17 cellular contexts compared by ENCODE assay signal in the genomic region with DNA sequence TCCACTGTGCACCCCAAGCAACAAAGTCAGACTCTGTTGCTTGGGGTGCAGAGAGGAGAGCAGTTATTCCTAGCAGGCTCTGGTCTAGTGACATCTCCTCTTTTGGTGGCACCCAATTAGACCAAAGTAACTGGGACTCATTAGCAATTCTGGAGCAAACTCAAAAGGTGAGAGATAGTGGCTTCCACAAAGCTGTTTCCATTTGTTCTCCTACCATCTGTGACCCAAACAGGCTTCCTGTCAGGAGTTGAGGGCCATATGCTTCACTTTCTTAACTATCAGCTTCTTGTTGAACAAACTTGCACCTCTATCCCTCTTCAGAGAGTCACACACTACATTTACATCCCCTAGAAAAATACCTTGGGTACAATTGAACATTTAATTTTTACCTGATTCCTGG. TPM values are rescaled to one million over a fixed set of nuclear protein-coding genes. Genes with fewer than 3 reads are reported as not detected.
DNase-seq lines count a peak whose midpoint lies in the region; ATAC-seq and TF ChIP-seq lines count a peak whose summit lies in the region.
"Had no signal": no experiment of that assay in that cellular context is flagged by ENCODE, and none has a peak within 500 bp of the region (broad histone marks: within the 10 kb centered on the region; RNA-seq: fewer than 3 reads in every experiment).

No MANE protein-coding gene starts in this region.

- H3K9me3 ChIP-seq in CD4-positive, CD25-positive, alpha-beta regulatory T cell (ENCODE audit: control insufficient read depth in 2 of 2, low read length in 2 of 2): no peaks in the 10 kb centered on the region
- H3K9me3 ChIP-seq in CD4-positive, alpha-beta memory T cell (ENCODE audit: control insufficient read depth in 1 of 2, low read length in 2 of 2): no peaks in the 10 kb centered on the region
- no peaks in the 10 kb centered on the region for H3K9me3 ChIP-seq in endodermal cell (ENCODE audit: control insufficient read depth, low read length)
- H3K9me3 ChIP-seq: BE2C, heart left ventricle had no signal

- H3K4me1 ChIP-seq in CD4-positive, CD25-positive, alpha-beta regulatory T cell (ENCODE audit: control insufficient read depth, insufficient read depth, low read length, poor library complexity, severe bottlenecking): peaks cover 20% of the 10 kb centered on the region
- peaks cover 20% of the 10 kb centered on the region for H3K4me1 ChIP-seq in CD4-positive, alpha-beta memory T cell (ENCODE audit: insufficient read depth, low read length)
- peaks cover 6% of the 10 kb centered on the region for H3K4me1 ChIP-seq in endodermal cell (ENCODE audit: control insufficient read depth, insufficient read depth, low read length)
- H3K4me1 ChIP-seq: BE2C had no signal

- no peaks in the 10 kb centered on the region for H3K27me3 ChIP-seq in CD4-positive, CD25-positive, alpha-beta regulatory T cell (ENCODE audit: control insufficient read depth, insufficient read depth, low read length)
- H3K27me3 ChIP-seq in CD4-positive, alpha-beta memory T cell (ENCODE audit: insufficient read depth, low read length): peaks cover 6% of the 10 kb centered on the region
- H3K27me3 ChIP-seq in endodermal cell (ENCODE audit: control insufficient read depth, insufficient read depth, low read length, poor library complexity, severe bottlenecking): peaks cover 13% of the 10 kb centered on the region
- H3K27me3 ChIP-seq: BE2C had no signal

- H3K27ac Mint-ChIP-seq in CD4-positive, CD25-positive, alpha-beta regulatory T cell: peak overlapping the region in 1 of 3 donors; percentile 17
- H3K27ac Mint-ChIP-seq in CD4-positive, alpha-beta memory T cell: peak overlapping the region in 4 of 7 donors; percentile 42 to 97 (median 87)
- H3K27ac Mint-ChIP-seq in activated CD8-positive, alpha-beta T cell treated with anti-CD3 and anti-CD28 coated beads, Interleukin-2, amount 10 ng/mL, durations not matched to agents 7 days and 5 days: no peak overlapping the region
- peak overlapping the region in 7 of 10 donors; percentile 9 to 92 (median 40) for H3K27ac Mint-ChIP-seq in naive thymus-derived CD8-positive, alpha-beta T cell
- H3K27ac Mint-ChIP-seq in endodermal cell: no peak overlapping the region

- H3K27me3 Mint-ChIP-seq in CD4-positive, CD25-positive, alpha-beta regulatory T cell: peaks cover 18% of the 10 kb centered on the region
- peaks cover 2 to 11% of the 10 kb centered on the region in 2 donors for H3K27me3 Mint-ChIP-seq in CD4-positive, alpha-beta memory T cell
- peaks cover 12% of the 10 kb centered on the region for H3K27me3 Mint-ChIP-seq in activated CD8-positive, alpha-beta T cell treated with anti-CD3 and anti-CD28 coated beads, Interleukin-2, amount 10 ng/mL, durations not matched to agents 7 days and 5 days (ENCODE audit: low read depth)
- H3K27me3 Mint-ChIP-seq in naive thymus-derived CD8-positive, alpha-beta T cell: peaks cover 2 to 27% (median 17%) of the 10 kb centered on the region in 5 donors
- peaks cover 10% of the 10 kb centered on the region for H3K27me3 Mint-ChIP-seq in endodermal cell (ENCODE audit: insufficient read depth)

- DNase-seq in CD4-positive, CD25-positive, alpha-beta regulatory T cell: no peak
- no peak for DNase-seq in CD4-positive, alpha-beta memory T cell
- no peak for DNase-seq in activated CD8-positive, alpha-beta T cell treated with anti-CD3 and anti-CD28 coated beads, Interleukin-2, amount 10 ng/mL, durations not matched to agents 7 days and 5 days
- DNase-seq in naive thymus-derived CD8-positive, alpha-beta T cell: no peak
- DNase-seq in endodermal cell (no peak), glomerular visceral epithelial cell (ENCODE audit: extremely low spot score) (no peak), AG08395 (ENCODE audit: low spot score) (no peak)
- DNase-seq: activated CD4-positive, CD25-positive, alpha-beta regulatory T cell treated with anti-CD3 and anti-CD28 coated beads, Interleukin-2, amount 50 U/mL, for 72 hours; amniotic stem cell; BE2C; GDM1; heart left ventricle; NCI-H187 treated with DMSO at 0.1 percent for 48 hours; NCI-H446 treated with DMSO at 0.1 percent for 48 hours; small intestine had no signal

- POLR2A ChIA-PET in CD4-positive, alpha-beta memory T cell (lab: Charles Lee; ENCODE audit: partially characterized antibody): interaction anchor here (1.0 to 6.0 kb wide), 8 partner anchors 19 to 552 kb away, joined by 3 to 206 read pairs (median 22); a partner anchor contains a TSS
- POLR2A ChIA-PET in activated CD8-positive, alpha-beta T cell treated with anti-CD3 and anti-CD28 coated beads, Interleukin-2, amount 10 ng/mL, durations not matched to agents 7 days and 5 days (lab: Charles Lee): interaction anchor here (3.3 kb wide), 1 partner anchor 57 kb away, joined by 27 read pairs; a partner anchor contains a TSS
- POLR2A ChIA-PET in naive thymus-derived CD8-positive, alpha-beta T cell (lab: Charles Lee): interaction anchor here (0.6 to 4.9 kb wide), 6 partner anchors 10 to 57 kb away, joined by 5 to 55 read pairs (median 30); a partner anchor contains a TSS

- no peak overlapping the region for H3K9ac ChIP-seq in endodermal cell (ENCODE audit: extremely low read depth, low read length, poor library complexity, severe bottlenecking)

- ATAC-seq in CD4-positive, CD25-positive, alpha-beta regulatory T cell (ENCODE audit: low read depth in 2 of 2): no peak
- no peak for ATAC-seq in activated CD8-positive, alpha-beta T cell treated with anti-CD3 and anti-CD28 coated beads, Interleukin-2, amount 10 ng/mL, durations not matched to agents 7 days and 5 days
- ATAC-seq in naive thymus-derived CD8-positive, alpha-beta T cell: no peak

- peaks cover 0 to 39% (median 28%) of the 10 kb centered on the region in 4 donors for H3K4me1 Mint-ChIP-seq in CD4-positive, CD25-positive, alpha-beta regulatory T cell
- H3K4me1 Mint-ChIP-seq in CD4-positive, alpha-beta memory T cell: peaks cover 20 to 51% (median 33%) of the 10 kb centered on the region in 4 donors
- peaks cover 49% of the 10 kb centered on the region for H3K4me1 Mint-ChIP-seq in activated CD8-positive, alpha-beta T cell treated with anti-CD3 and anti-CD28 coated beads, Interleukin-2, amount 10 ng/mL, durations not matched to agents 7 days and 5 days (ENCODE audit: low read depth)
- H3K4me1 Mint-ChIP-seq in naive thymus-derived CD8-positive, alpha-beta T cell: peaks cover 22 to 47% (median 35%) of the 10 kb centered on the region in 4 donors
- peaks cover 26% of the 10 kb centered on the region for H3K4me1 Mint-ChIP-seq in endodermal cell

- CTCF ChIA-PET in CD4-positive, alpha-beta memory T cell (lab: Charles Lee; ENCODE audit: partially characterized antibody): interaction anchor here (2.6 to 37.2 kb wide), 4 partner anchors 11 to 54 kb away, joined by 7 to 1669 read pairs (median 320); a partner anchor contains a TSS
- CTCF ChIA-PET in activated CD8-positive, alpha-beta T cell treated with anti-CD3 and anti-CD28 coated beads, Interleukin-2, amount 10 ng/mL, durations not matched to agents 7 days and 5 days (lab: Charles Lee): interaction anchor here (0.7 to 26.6 kb wide), 5 partner anchors 11 to 83 kb away, joined by 5 to 480 read pairs (median 44); a partner anchor contains a TSS

- TF ChIP-seq CTCF in endodermal cell (conservative IDR thresholded peaks at IDR 0.05): no peak

- peak overlapping the region; percentile 14 for H3K4me3 ChIP-seq in CD4-positive, CD25-positive, alpha-beta regulatory T cell (ENCODE audit: low read depth, low read length)
- no peak overlapping the region for H3K4me3 ChIP-seq in CD4-positive, alpha-beta memory T cell (ENCODE audit: low read length in 2 of 2)
- H3K4me3 ChIP-seq in endodermal cell (ENCODE audit: low read length): no peak overlapping the region

- H3K4me3 Mint-ChIP-seq in CD4-positive, CD25-positive, alpha-beta regulatory T cell: peak overlapping the region in 3 of 4 donors; percentile 89 to 97 (median 90)
- H3K4me3 Mint-ChIP-seq in CD4-positive, alpha-beta memory T cell: peak overlapping the region in 4 of 8 donors; percentile 14 to 95 (median 76)
- peak overlapping the region; percentile 12 for H3K4me3 Mint-ChIP-seq in activated CD8-positive, alpha-beta T cell treated with anti-CD3 and anti-CD28 coated beads, Interleukin-2, amount 10 ng/mL, durations not matched to agents 7 days and 5 days
- peak overlapping the region in 9 of 10 donors; percentile 27 to 98 (median 90) for H3K4me3 Mint-ChIP-seq in naive thymus-derived CD8-positive, alpha-beta T cell
- H3K4me3 Mint-ChIP-seq in endodermal cell: no peak overlapping the region

- H3K36me3 Mint-ChIP-seq in CD4-positive, CD25-positive, alpha-beta regulatory T cell: peaks cover 4% of the 10 kb centered on the region
- peaks cover 5 to 21% of the 10 kb centered on the region in 2 donors for H3K36me3 Mint-ChIP-seq in CD4-positive, alpha-beta memory T cell
- H3K36me3 Mint-ChIP-seq in activated CD8-positive, alpha-beta T cell treated with anti-CD3 and anti-CD28 coated beads, Interleukin-2, amount 10 ng/mL, durations not matched to agents 7 days and 5 days (ENCODE audit: low read depth): no peaks in the 10 kb centered on the region
- peaks cover 0 to 5% (median 0%) of the 10 kb centered on the region in 3 donors for H3K36me3 Mint-ChIP-seq in naive thymus-derived CD8-positive, alpha-beta T cell
- H3K36me3 Mint-ChIP-seq in endodermal cell (ENCODE audit: low read depth): no peaks in the 10 kb centered on the region

- intact Hi-C loops in CD4-positive, alpha-beta memory T cell (cut with micrococcal nuclease): loop anchor here (5.0 kb wide), 3 partner anchors 140 to 550 kb away; a partner anchor contains a TSS

- H3K27ac ChIP-seq in CD4-positive, CD25-positive, alpha-beta regulatory T cell (ENCODE audit: insufficient read depth, low read length, poor library complexity, severe bottlenecking): no peak overlapping the region
- peak overlapping the region; percentile 74 for H3K27ac ChIP-seq in CD4-positive, alpha-beta memory T cell (ENCODE audit: low read depth, low read length)
- no peak overlapping the region for H3K27ac ChIP-seq in endodermal cell (ENCODE audit: low read depth, low read length)

- H3K9me3 Mint-ChIP-seq in CD4-positive, CD25-positive, alpha-beta regulatory T cell: no peaks in the 10 kb centered on the region
- H3K9me3 Mint-ChIP-seq in CD4-positive, alpha-beta memory T cell: no peaks in the 10 kb centered on the region
- H3K9me3 Mint-ChIP-seq in activated CD8-positive, alpha-beta T cell treated with anti-CD3 and anti-CD28 coated beads, Interleukin-2, amount 10 ng/mL, durations not matched to agents 7 days and 5 days (ENCODE audit: insufficient read depth): no peaks in the 10 kb centered on the region
- no peaks in the 10 kb centered on the region for H3K9me3 Mint-ChIP-seq in naive thymus-derived CD8-positive, alpha-beta T cell
- no peaks in the 10 kb centered on the region for H3K9me3 Mint-ChIP-seq in endodermal cell

- no peaks in the 10 kb centered on the region for H3K36me3 ChIP-seq in CD4-positive, CD25-positive, alpha-beta regulatory T cell (ENCODE audit: control insufficient read depth, insufficient read depth, low read length)
- H3K36me3 ChIP-seq in CD4-positive, alpha-beta memory T cell (ENCODE audit: insufficient read depth, low read length): peaks cover 6% of the 10 kb centered on the region
- H3K36me3 ChIP-seq in endodermal cell (ENCODE audit: control insufficient read depth, insufficient read depth, low read length): no peaks in the 10 kb centered on the region
- H3K36me3 ChIP-seq: BE2C had no signal

RNA-seq across cellular contexts. Expression of a gene that starts 1.5 kb away (rescaled TPM):
- total RNA-seq in CD4-positive, CD25-positive, alpha-beta regulatory T cell: 13.2 TPM
- 1 to 10 TPM; 4.7 to 8.0 (median 5.6) TPM for polyA plus RNA-seq in CD4-positive, CD25-positive, alpha-beta regulatory T cell
- total RNA-seq in CD4-positive, alpha-beta memory T cell: 1 to 10 TPM; 7.4 to 9.0 TPM
- 1 to 10 TPM; 1.9 to 6.9 TPM for polyA plus RNA-seq in CD4-positive, alpha-beta memory T cell
- 10 to 100 TPM; 10.2 to 11.6 TPM for total RNA-seq in activated CD8-positive, alpha-beta T cell treated with anti-CD3 and anti-CD28 coated beads, Interleukin-2, amount 10 ng/mL, durations not matched to agents 7 days and 5 days
- 10 to 100 TPM; 12.7 to 14.1 TPM for total RNA-seq in naive thymus-derived CD8-positive, alpha-beta T cell
- polyA plus RNA-seq in naive thymus-derived CD8-positive, alpha-beta T cell: 10 to 100 TPM in 1 of 3 donors, 1 to 10 TPM in 2; 4.3 to 10.7 (median 8.6) TPM
- 1 to 10 TPM; 5.1 to 6.1 TPM for total RNA-seq in endodermal cell
- polyA plus RNA-seq in endodermal cell (2013, experiment 1 of 2): 13.4 TPM
- 9.5 TPM for polyA plus RNA-seq in endodermal cell (2013, experiment 2 of 2)

RNA-seq across cellular contexts. Expression of a gene that starts 11.7 kb away (rescaled TPM):
- total RNA-seq in CD4-positive, CD25-positive, alpha-beta regulatory T cell: 30.7 TPM
- polyA plus RNA-seq in CD4-positive, CD25-positive, alpha-beta regulatory T cell: 10 to 100 TPM; 11.5 to 22.7 (median 18.7) TPM
- total RNA-seq in CD4-positive, alpha-beta memory T cell: 10 to 100 TPM; 40.7 to 41.6 TPM
- 10 to 100 TPM; 13.6 to 17.1 TPM for polyA plus RNA-seq in CD4-positive, alpha-beta memory T cell
- total RNA-seq in activated CD8-positive, alpha-beta T cell treated with anti-CD3 and anti-CD28 coated beads, Interleukin-2, amount 10 ng/mL, durations not matched to agents 7 days and 5 days: 10 to 100 TPM; 19.0 to 19.8 TPM
- 10 to 100 TPM; 29.5 to 33.6 TPM for total RNA-seq in naive thymus-derived CD8-positive, alpha-beta T cell
- polyA plus RNA-seq in naive thymus-derived CD8-positive, alpha-beta T cell: 10 to 100 TPM; 12.4 to 20.2 (median 13.9) TPM
- 1 to 10 TPM; 4.8 to 6.5 TPM for total RNA-seq in endodermal cell
- polyA plus RNA-seq in endodermal cell (2013, experiment 1 of 2): 6.7 TPM
- polyA plus RNA-seq in endodermal cell (2013, experiment 2 of 2): 6.3 TPM

RNA-seq across cellular contexts. Expression of a gene that starts 15.9 kb away (rescaled TPM):
- total RNA-seq in CD4-positive, CD25-positive, alpha-beta regulatory T cell: not detected
- polyA plus RNA-seq in CD4-positive, CD25-positive, alpha-beta regulatory T cell: not detected
- total RNA-seq in CD4-positive, alpha-beta memory T cell: not detected
- polyA plus RNA-seq in CD4-positive, alpha-beta memory T cell: not detected
- total RNA-seq in activated CD8-positive, alpha-beta T cell treated with anti-CD3 and anti-CD28 coated beads, Interleukin-2, amount 10 ng/mL, durations not matched to agents 7 days and 5 days: not detected
- not detected for total RNA-seq in naive thymus-derived CD8-positive, alpha-beta T cell
- polyA plus RNA-seq in naive thymus-derived CD8-positive, alpha-beta T cell: under 1 TPM in 1 of 3 donors, not detected in 2; 0.22 TPM
- total RNA-seq in endodermal cell: under 1 TPM in 1 of 2 donors, not detected in 1; 0.64 TPM
- polyA plus RNA-seq in endodermal cell (2013, experiment 1 of 2): 0.25 TPM
- polyA plus RNA-seq in endodermal cell (2013, experiment 2 of 2): 0.08 TPM
- total RNA-seq: OCI-LY7; T-helper 2 cell treated with Interferon-gamma antibody and Interleukin-4, amounts not matched to agents 100 ng/mL and 5 ng/mL, for 36 hours had no signal

RNA-seq across cellular contexts. Expression of a gene that starts 27.3 kb away (rescaled TPM):
- 6.6 TPM for total RNA-seq in CD4-positive, CD25-positive, alpha-beta regulatory T cell
- 10 to 100 TPM in 3 of 4 donors, 1 to 10 TPM in 1; 5.2 to 17.1 (median 11.8) TPM for polyA plus RNA-seq in CD4-positive, CD25-positive, alpha-beta regulatory T cell
- total RNA-seq in CD4-positive, alpha-beta memory T cell: 10 to 100 TPM; 28.1 to 29.3 TPM
- 10 to 100 TPM in 1 of 2 donors, 1 to 10 TPM in 1; 6.4 to 19.8 TPM for polyA plus RNA-seq in CD4-positive, alpha-beta memory T cell
- 1 to 10 TPM; 1.6 to 2.2 TPM for total RNA-seq in activated CD8-positive, alpha-beta T cell treated with anti-CD3 and anti-CD28 coated beads, Interleukin-2, amount 10 ng/mL, durations not matched to agents 7 days and 5 days
- 10 to 100 TPM; 32.8 to 33.3 TPM for total RNA-seq in naive thymus-derived CD8-positive, alpha-beta T cell
- polyA plus RNA-seq in naive thymus-derived CD8-positive, alpha-beta T cell: 10 to 100 TPM; 17.8 to 42.2 (median 25.4) TPM
- total RNA-seq in endodermal cell: 1 to 10 TPM; 2.4 to 2.7 TPM
- 5.0 TPM for polyA plus RNA-seq in endodermal cell (2013, experiment 1 of 2)
- polyA plus RNA-seq in endodermal cell (2013, experiment 2 of 2): 4.6 TPM

RNA-seq across cellular contexts. Expression of a gene that starts 56.0 kb away (rescaled TPM):
- total RNA-seq in CD4-positive, CD25-positive, alpha-beta regulatory T cell: 61.5 TPM
- polyA plus RNA-seq in CD4-positive, CD25-positive, alpha-beta regulatory T cell: 100 to 1,000 TPM; 121 to 207 (median 153) TPM
- total RNA-seq in CD4-positive, alpha-beta memory T cell: 10 to 100 TPM; 87.7 to 90.2 TPM
- polyA plus RNA-seq in CD4-positive, alpha-beta memory T cell: 100 to 1,000 TPM in 1 of 2 donors, 10 to 100 TPM in 1; 96.7 to 122 TPM
- total RNA-seq in activated CD8-positive, alpha-beta T cell treated with anti-CD3 and anti-CD28 coated beads, Interleukin-2, amount 10 ng/mL, durations not matched to agents 7 days and 5 days: 100 to 1,000 TPM; 174 to 189 TPM
- 10 to 100 TPM; 71.1 to 74.5 TPM for total RNA-seq in naive thymus-derived CD8-positive, alpha-beta T cell
- 10 to 100 TPM; 73.8 to 93.9 (median 84.6) TPM for polyA plus RNA-seq in naive thymus-derived CD8-positive, alpha-beta T cell
- total RNA-seq in endodermal cell: 100 to 1,000 TPM; 117 to 122 TPM
- polyA plus RNA-seq in endodermal cell (2013, experiment 1 of 2): 64.3 TPM
- polyA plus RNA-seq in endodermal cell (2013, experiment 2 of 2): 64.0 TPM

Comparison
In these comparisons a context has a peak if more than half of its experiments do, and no peak if none do; other contexts are left out.
1. H3K27ac Mint-ChIP-seq: peak in CD4-positive, alpha-beta memory T cell (4 of 7) and naive thymus-derived CD8-positive, alpha-beta T cell (7 of 10); none in activated CD8-positive, alpha-beta T cell treated with anti-CD3 and anti-CD28 coated beads, Interleukin-2, amount 10 ng/mL, durations not matched to agents 7 days and 5 days (single experiment) and endodermal cell (single experiment).